Comparison of ENCODE assay signal across 8 cellular contexts in the genomic region with DNA sequence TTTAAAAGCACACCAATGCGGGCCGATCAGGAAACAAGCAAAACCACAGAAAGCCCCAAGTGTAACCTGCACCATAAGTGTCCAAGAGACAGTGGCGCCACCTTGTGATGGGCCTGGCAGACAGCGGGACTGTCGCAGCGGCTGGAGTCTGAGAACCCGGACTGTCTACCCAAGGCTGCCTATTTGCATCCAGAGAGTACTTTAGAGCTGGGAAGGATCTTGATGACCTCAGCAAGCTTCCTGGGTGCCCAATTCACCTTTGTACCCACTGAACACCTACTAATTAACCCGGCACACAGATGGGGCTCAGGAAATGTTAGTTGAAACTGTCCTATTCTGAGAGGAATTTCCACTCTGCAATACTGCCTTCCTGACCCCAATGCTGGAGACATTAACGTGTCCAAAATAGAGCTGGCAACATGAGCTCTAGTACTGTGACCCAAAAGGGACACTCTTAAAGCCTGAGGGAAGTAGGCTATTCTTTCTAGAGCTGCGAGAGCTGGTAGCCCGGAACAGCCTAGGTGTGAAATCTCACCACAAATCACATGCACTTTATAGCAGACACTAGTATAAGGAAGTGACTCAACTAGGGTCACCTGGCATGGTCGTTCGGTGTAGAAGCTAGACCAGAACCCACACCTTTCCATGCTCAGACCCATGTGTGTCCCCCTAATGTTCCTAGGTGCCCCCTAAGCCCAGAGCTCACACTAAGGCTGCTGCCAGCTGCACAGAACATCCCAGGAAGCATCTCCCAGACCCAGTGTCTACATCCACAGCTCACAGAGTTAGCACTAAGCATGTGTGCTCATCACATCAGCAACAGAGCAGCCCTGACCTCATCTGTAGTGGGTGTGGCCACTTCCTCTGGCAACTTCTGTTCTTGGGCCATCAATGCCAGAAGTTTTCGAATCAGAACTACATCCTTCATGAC.
DNase-seq lines count a peak whose midpoint lies in the region; ATAC-seq and TF ChIP-seq lines count a peak whose summit lies in the region.

No MANE protein-coding gene starts in this region.

- DNase-seq in SIG-M5 treated with dmso at 0.1 percent for 504 hours (lab: John Stamatoyannopoulos, UW; ENCODE audit: unreplicated experiment) (peak; percentile 54), SIG-M5 (lab: John Stamatoyannopoulos, UW) (no peak), NCI-H187 treated with DMSO at 0.1 percent for 48 hours (lab: John Stamatoyannopoulos, UW) (peak; percentile 4), brain microvascular endothelial cell (peak; percentile 72), iris pigment epithelial cell (ENCODE audit: low read depth) (peak; percentile 76)
- DNase-seq in stimulated activated CD4-positive, alpha-beta T cell treated with anti-CD3 and anti-CD28 coated beads, Interleukin-1b, Interleukin-23, amount 100 ng/mL, for 24 hours (ENCODE audit: low read depth in 4 of 4, low spot score in 1 of 4): peak; percentile 44 to 64 (median 54)

- no peak overlapping the region for H3K4me3 ChIP-seq in brain microvascular endothelial cell (ENCODE audit: low read depth, low read length)

- peak; percentile 75 for ATAC-seq in HG02852 (IDR thresholded peaks at IDR 0.05; ENCODE audit: unreplicated experiment)

- in situ Hi-C loops in brain microvascular endothelial cell (cut with HindIII; ENCODE audit: low pct_ligation_motif_present, low sequenced_read_pairs): no loop called here

- no peaks in the 10 kb centered on the region for H3K27me3 ChIP-seq in brain microvascular endothelial cell (replicated peaks)

- H3K27ac ChIP-seq in VCaP: no peak overlapping the region
- H3K27ac ChIP-seq in brain microvascular endothelial cell: no peak overlapping the region

- TF ChIP-seq CTCF in VCaP (conservative IDR thresholded peaks at IDR 0.05): peak; percentile 81
- peak; percentile 92 for TF ChIP-seq CTCF in brain microvascular endothelial cell (IDR thresholded peaks at IDR 0.05; ENCODE audit: low read depth, low read length, missing control alignments)

- H3K36me3 ChIP-seq in brain microvascular endothelial cell (replicated peaks): peaks cover 49% of the 10 kb centered on the region
